ENCODE assay signal across 8 cellular contexts in genomic region chr7:24812313-24812945, GRCh38. TPM values are rescaled to one million over a fixed set of nuclear protein-coding genes. Genes with fewer than 3 reads are reported as not detected.
A peak's percentile ranks its signal among the peaks of the same experiment; 100 is the strongest.
DNase-seq lines count a peak whose midpoint lies in the region; ATAC-seq, FAIRE-seq and TF ChIP-seq lines count a peak whose summit lies in the region.

No MANE protein-coding gene starts in this region.

- H3K27ac ChIP-seq in esophagus squamous epithelium, result no peak overlapping the region

- H3K27ac Mint-ChIP-seq in CD14-positive monocyte (no peak overlapping the region), nephron progenitor cell (no peak overlapping the region)

- TF ChIP-seq POLR2A in esophagus squamous epithelium (IDR thresholded peaks at IDR 0.05), result no peak

- intact Hi-C loops in CD14-positive monocyte (cut with micrococcal nuclease) (loop anchor here (5.0 kb wide), 3 partner anchors 255 to 280 kb away; no protein-coding TSS in a partner anchor), esophagus squamous epithelium (cut with DNase I) (loop anchor here (10.0 kb wide), 1 partner anchor 282 kb away; no protein-coding TSS in a partner anchor)

- H3K9me3 Mint-ChIP-seq in CD14-positive monocyte (no peaks in the 10 kb centered on the region), nephron progenitor cell (no peaks in the 10 kb centered on the region)

- peaks cover 0 to 60% (median 0%) of the 10 kb centered on the region in 3 donors for H3K36me3 ChIP-seq in esophagus squamous epithelium

- DNase-seq in CD14-positive monocyte (ENCODE audit: low spot score) (peak; percentile 56), GM19239 (ENCODE audit: insufficient read length, low spot score) (peak; percentile 35), NCI-H226 (peak; percentile 47), esophagus squamous epithelium (lab: John Stamatoyannopoulos, UW) (no peak), nephron progenitor cell (peak; percentile 67)
- peak; percentile 9 to 33 for DNase-seq in activated CD8-positive, alpha-beta memory T cell treated with anti-CD3 and anti-CD28 coated beads for 1 hour (ENCODE audit: extremely low read depth in 1 of 2, low read depth in 1 of 2)

- H3K4me3 Mint-ChIP-seq in CD14-positive monocyte (no peak overlapping the region), nephron progenitor cell (no peak overlapping the region)

- ATAC-seq in HG02884 (IDR thresholded peaks at IDR 0.05; ENCODE audit: unreplicated experiment) (no peak), GM18519 (IDR thresholded peaks at IDR 0.05; ENCODE audit: low FRiP score, unreplicated experiment) (no peak)

- H3K27me3 ChIP-seq in esophagus squamous epithelium, result no peaks in the 10 kb centered on the region

- no peaks in the 10 kb centered on the region for H3K9me3 ChIP-seq in esophagus squamous epithelium

- peaks cover 40 to 41% of the 10 kb centered on the region in 2 donors for H3K36me3 Mint-ChIP-seq in CD14-positive monocyte
- no peaks in the 10 kb centered on the region for H3K36me3 Mint-ChIP-seq in nephron progenitor cell (ENCODE audit: low read depth)

- no peak overlapping the region for H3K4me3 ChIP-seq in esophagus squamous epithelium

- WGBS in esophagus squamous epithelium, 2 donors, result 57 to 60% methylated on average over 4 of the region's 4 CpGs

- peak; percentile 86 for FAIRE-seq in GM19239 (lab: Jason Lieb, UNC)

- no peaks in the 10 kb centered on the region for H3K4me1 ChIP-seq in esophagus squamous epithelium

- H3K27me3 Mint-ChIP-seq in CD14-positive monocyte (ENCODE audit: low read depth in 3 of 3), result no peaks in the 10 kb centered on the region
- H3K27me3 Mint-ChIP-seq in nephron progenitor cell (ENCODE audit: low read depth, poor library complexity), result no peaks in the 10 kb centered on the region

- H3K4me1 Mint-ChIP-seq in CD14-positive monocyte (peaks cover 5% of the 10 kb centered on the region), nephron progenitor cell (no peaks in the 10 kb centered on the region)

- TF ChIP-seq CTCF in CD14-positive monocyte (IDR thresholded peaks at IDR 0.05) (peak; percentile 92), esophagus squamous epithelium (IDR thresholded peaks at IDR 0.05) (peak; percentile 82 to 89 (median 86)), nephron progenitor cell (IDR thresholded peaks at IDR 0.05) (peak; percentile 92)

RNA-seq across cellular contexts. Expression of gene GSDME, which starts 55.2 kb away (rescaled TPM):
- 1 to 10 TPM in 1 of 2 donors, not detected in 1; 2.3 TPM for polyA plus RNA-seq in CD14-positive monocyte
- total RNA-seq in esophagus squamous epithelium, result 10 to 100 TPM in 2 of 4 donors, 1 to 10 TPM in 1, under 1 TPM in 1; 0.87 to 16.3 (median 10.4) TPM
